In genomic region chr21:43806017-43806710, GRCh38 we compare ENCODE assay signal across 1 cellular context.
TF ChIP-seq lines count a peak whose summit lies in the region.

No MANE protein-coding gene starts in this region.

TF ChIP-seq in GM12878, 131 proteins besides CTCF, POLR2A, EP300 and RAD21:
- 0 out of 2 replicates have a peak, but pooled peaks have one; percentile 31 for TF ChIP-seq ZBTB4 (CRISPR knock-in tag; IDR thresholded peaks at IDR 0.05)
- TF ChIP-seq HDGF (IDR thresholded peaks at IDR 0.05) = peak; percentile 66; the same call in 1 of the 2 replicates
- peak; percentile 56 for TF ChIP-seq BCL3 (IDR thresholded peaks at IDR 0.05; ENCODE audit: borderline replicate concordance, insufficient read depth, low read depth, low read length, poor library complexity, severe bottlenecking)
- no peak for TF ChIP-seq KDM1A (IDR thresholded peaks at IDR 0.05; ENCODE audit: borderline replicate concordance)
- no peak for TF ChIP-seq NFIC (IDR thresholded peaks at IDR 0.05; ENCODE audit: low read depth, low read length)
